3 cellular contexts compared by ENCODE assay signal in the genomic region with DNA sequence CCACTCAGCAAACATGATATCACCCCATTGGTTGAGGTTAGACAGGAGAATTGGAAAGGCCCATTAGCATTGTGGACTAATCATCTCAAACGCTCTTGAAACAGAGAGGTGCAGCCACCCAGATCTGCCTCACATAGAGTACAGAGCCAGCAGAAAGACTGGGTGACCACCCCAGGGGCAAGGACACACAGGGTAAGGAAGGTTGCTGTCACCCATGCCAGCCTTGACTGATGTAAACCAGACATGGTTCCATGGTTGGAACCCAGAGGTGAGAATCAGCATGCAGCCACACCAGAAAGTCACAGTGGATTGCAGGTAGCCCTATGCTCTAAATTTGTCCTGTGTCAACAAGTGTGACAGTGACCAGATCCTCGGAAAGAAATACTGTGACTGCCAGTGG.
"Had no signal": no experiment of that assay in that cellular context is flagged by ENCODE, and none has a peak within 500 bp of the region (broad histone marks: within the 10 kb centered on the region; RNA-seq: fewer than 3 reads in every experiment).

No MANE protein-coding gene starts in this region.

- ATAC-seq: GM12878 had no signal

- DNase-seq: GDM1, GF-D8 had no signal
